Comparison of ENCODE assay signal across 1 cellular context in genomic region chr17:29041091-29041490, GRCh38.
TF ChIP-seq lines count a peak whose summit lies in the region.

No MANE protein-coding gene starts in this region.

TF ChIP-seq in H1, 55 proteins besides CTCF, POLR2A, EP300 and RAD21:
- TF ChIP-seq EZH2 (IDR thresholded peaks at IDR 0.05; ENCODE audit: low read depth, low read length, severe bottlenecking) (no peak), YY1 (IDR thresholded peaks at IDR 0.05; ENCODE audit: low read depth, low read length) (no peak)
